Comparison of ENCODE assay signal across 18 cellular contexts in the genomic region with DNA sequence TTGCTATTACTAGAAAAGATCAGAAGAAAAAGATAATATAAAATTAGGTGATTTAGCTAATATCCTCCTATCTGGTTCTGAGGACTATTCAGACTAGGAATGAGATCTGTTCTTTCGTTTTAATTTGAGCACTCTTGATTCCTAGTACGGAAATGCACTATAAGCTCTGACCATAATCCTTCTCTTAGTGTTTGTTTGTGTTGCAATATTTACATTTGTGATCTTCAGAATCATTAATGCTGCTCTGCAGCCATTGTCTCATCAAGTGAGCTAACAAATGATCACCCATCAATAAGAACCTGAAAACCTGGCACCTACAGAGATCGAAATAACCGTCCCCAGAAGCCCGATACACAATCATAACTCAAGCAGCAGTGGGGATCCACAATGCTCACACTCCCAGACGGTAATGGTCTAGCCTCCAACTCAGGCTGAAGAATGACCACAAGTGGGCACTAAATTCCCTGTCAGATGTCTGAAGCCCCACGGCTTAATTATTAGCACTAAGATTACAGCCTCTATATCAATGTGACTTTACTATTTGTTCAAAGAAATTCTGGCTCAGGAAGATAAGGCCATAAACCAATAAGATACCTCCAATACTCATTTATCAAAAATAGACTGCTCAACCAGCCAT.
DNase-seq lines count a peak whose midpoint lies in the region; ATAC-seq, FAIRE-seq and TF ChIP-seq lines count a peak whose summit lies in the region.
"Had no signal": no experiment of that assay in that cellular context is flagged by ENCODE, and none has a peak within 500 bp of the region (broad histone marks: within the 10 kb centered on the region; RNA-seq: fewer than 3 reads in every experiment).

No MANE protein-coding gene starts in this region.

- peak; percentile 44 for DNase-seq in DMS153 (lab: John Stamatoyannopoulos, UW)
- no peak for DNase-seq in RWPE2 (ENCODE audit: low spot score)
- DNase-seq in HepG2 (ENCODE audit: low spot score): peak; percentile 32
- no peak for DNase-seq in DMS114 treated with DMSO at 0.1 percent for 48 hours (lab: John Stamatoyannopoulos, UW; ENCODE audit: unreplicated experiment)
- DNase-seq in stimulated activated CD4-positive, alpha-beta T cell treated with anti-CD3 and anti-CD28 coated beads, Interleukin-4, amount 100 ng/mL, for 24 hours: no peak
- DNase-seq in NCI-H1105 treated with DMSO at 0.1 percent for 48 hours (lab: John Stamatoyannopoulos, UW): no peak
- DNase-seq: activated CD8-positive, alpha-beta memory T cell treated with anti-CD3 and anti-CD28 coated beads for 24 hours; amygdala; EL; heart right ventricle; left colon; naive B cell; NK-92 treated with Interleukin-12 subunit alpha and Interleukin-12 subunit beta, amount 100 ng/mL, for 24 hours; psoas muscle had no signal

- FAIRE-seq in HepG2 (lab: Jason Lieb, UNC): no peak

- H3K9me3 ChIP-seq in HEK293 (ENCODE audit: control insufficient read depth, insufficient read depth, low read depth, low read length): no peaks in the 10 kb centered on the region
- H3K9me3 ChIP-seq in RWPE2 (ENCODE audit: severe bottlenecking): no peaks in the 10 kb centered on the region
- H3K9me3 ChIP-seq in HepG2 (ENCODE audit: low read length): no peaks in the 10 kb centered on the region
- H3K9me3 ChIP-seq: esophagus muscularis mucosa, psoas muscle, thoracic aorta had no signal

- H3K36me3 ChIP-seq in HEK293 (ENCODE audit: control insufficient read depth in 2 of 2, insufficient read depth in 1 of 2, low read length in 2 of 2): no peaks in the 10 kb centered on the region
- no peaks in the 10 kb centered on the region for H3K36me3 ChIP-seq in RWPE2 (ENCODE audit: low read depth)
- H3K36me3 ChIP-seq in HepG2 (replicated peaks in 1 of 2; ENCODE audit: control insufficient read depth in 1 of 2, insufficient read depth in 2 of 2, low read length in 2 of 2): no peaks in the 10 kb centered on the region
- H3K36me3 ChIP-seq: esophagus muscularis mucosa, heart right ventricle, thoracic aorta had no signal

- in situ Hi-C loops in HepG2 (cut with HindIII; ENCODE audit: extremely low pct_ligation_motif_present, low pct_unique_long_range_greater_than_20kb): no loop called here

- H2AFZ ChIP-seq in HepG2 (ENCODE audit: low read length): no peak overlapping the region

- no peak overlapping the region for H3K9ac ChIP-seq in HepG2 (ENCODE audit: insufficient read depth, low read depth, low read length)

- H3K4me3 ChIP-seq in HEK293 (ENCODE audit: low read depth, low read length) (no peak overlapping the region), RWPE2 (ENCODE audit: severe bottlenecking) (no peak overlapping the region), HepG2 (replicated peaks in 1 of 3; ENCODE audit: insufficient read depth in 1 of 3, low read depth in 2 of 3, low read length in 3 of 3) (no peak overlapping the region)
- H3K4me3 ChIP-seq: esophagus muscularis mucosa, heart right ventricle, psoas muscle, thoracic aorta had no signal

- BruUV-seq in HepG2 (replicated peaks; lab: Mats Ljungman, UMichigan): no TSS peak

- no peaks in the 10 kb centered on the region for H3K79me2 ChIP-seq in HepG2 (ENCODE audit: insufficient read depth, low read length)

- H4K20me1 ChIP-seq in HepG2 (ENCODE audit: insufficient read depth, low read length): no peaks in the 10 kb centered on the region

- no peak overlapping the region for H3K4me2 ChIP-seq in HepG2 (ENCODE audit: low read depth, low read length)

- no peak for TF ChIP-seq POLR2A in HepG2 (IDR thresholded peaks at IDR 0.05; ENCODE audit: insufficient read depth in 1 of 2, low read depth in 2 of 2, low read length in 2 of 2)

- TF ChIP-seq CTCF in HEK293 (tag by site-specific recombination; IDR thresholded peaks at IDR 0.05) (0 out of 2 replicates have a peak, but pooled peaks have one; percentile 10), RWPE2 (IDR thresholded peaks at IDR 0.05; ENCODE audit: poor library complexity, severe bottlenecking) (peak; percentile 20), HepG2 (CRISPR knock-in tag; IDR thresholded peaks at IDR 0.05) (peak; percentile 42)

- POLR2A ChIA-PET in HEK293 (lab: Yijun Ruan, JAX) (no interaction called here), HepG2 (lab: Yijun Ruan, JAX) (no interaction called here)

- no peaks in the 10 kb centered on the region for H3K4me1 ChIP-seq in HEK293 (ENCODE audit: control insufficient read depth, insufficient read depth, low read length)
- H3K4me1 ChIP-seq in RWPE2 (ENCODE audit: insufficient read depth, poor library complexity, severe bottlenecking): no peaks in the 10 kb centered on the region
- H3K4me1 ChIP-seq in HepG2 (ENCODE audit: insufficient read depth, low read length): peaks cover 25% of the 10 kb centered on the region
- H3K4me1 ChIP-seq: esophagus muscularis mucosa, heart right ventricle, psoas muscle had no signal

- no peaks in the 10 kb centered on the region for H3K27me3 ChIP-seq in RWPE2 (ENCODE audit: insufficient read depth, poor library complexity, severe bottlenecking)
- H3K27me3 ChIP-seq in HepG2 (ENCODE audit: control insufficient read depth in 1 of 2, insufficient read depth in 2 of 2, low read length in 2 of 2): no peaks in the 10 kb centered on the region

- under 1% methylated on average over 5 of the region's 7 CpGs for WGBS in HepG2 (ENCODE audit: low lambda C conversion rate)

- peak; percentile 21; the same call in 1 of the 2 replicates for TF ChIP-seq RAD21 in HepG2 (CRISPR knock-in tag; IDR thresholded peaks at IDR 0.05)

- no peak for TF ChIP-seq EP300 in HepG2 (IDR thresholded peaks at IDR 0.05; ENCODE audit: low read depth in 2 of 2, low read length in 2 of 2)
- no peak for TF ChIP-seq EP300 in HepG2 (CRISPR knock-in tag; IDR thresholded peaks at IDR 0.05; ENCODE audit: borderline replicate concordance)

- ATAC-seq in RWPE2 (ENCODE audit: low read depth): no peak
- ATAC-seq in HepG2: peak; percentile 82
- ATAC-seq in HG03039 (IDR thresholded peaks at IDR 0.05; ENCODE audit: unreplicated experiment): no peak
- ATAC-seq: heart right ventricle, left colon, psoas muscle had no signal

- H3K27ac ChIP-seq in HEK293 (ENCODE audit: extremely low read depth, low read depth, low read length): no peak overlapping the region
- no peak overlapping the region for H3K27ac ChIP-seq in RWPE2 (ENCODE audit: poor library complexity, severe bottlenecking)
- no peak overlapping the region for H3K27ac ChIP-seq in HepG2 (ENCODE audit: extremely low read length, insufficient read depth, low read length)
- H3K27ac ChIP-seq: esophagus muscularis mucosa, heart right ventricle, psoas muscle, thoracic aorta had no signal

- CTCF ChIA-PET in HEK293 (lab: Yijun Ruan, JAX) (interaction anchor here (0.6 to 0.9 kb wide), 2 partner anchors 102 to 511 kb away, joined by 3 to 5 read pairs; no protein-coding TSS in a partner anchor), HepG2 (lab: Yijun Ruan, JAX; ENCODE audit: low intra/inter-chr PET ratio, low total read pairs) (no interaction called here)

- intact Hi-C loops in HepG2 (cut with micrococcal nuclease; ENCODE audit: unreplicated experiment): loop anchor here (1.0 kb wide), 1 partner anchor 65 kb away; no protein-coding TSS in a partner anchor

TF ChIP-seq in HEK293, 187 proteins besides CTCF, POLR2A, EP300 and RAD21:
- TF ChIP-seq ZNF623 (tag by site-specific recombination; IDR thresholded peaks at IDR 0.05) (no peak), ZNF354C (tag by site-specific recombination; IDR thresholded peaks at IDR 0.05; ENCODE audit: borderline replicate concordance, low read depth) (no peak), PRDM1 (tag by site-specific recombination; IDR thresholded peaks at IDR 0.05) (no peak)
- TF ChIP-seq, protein P1, sequence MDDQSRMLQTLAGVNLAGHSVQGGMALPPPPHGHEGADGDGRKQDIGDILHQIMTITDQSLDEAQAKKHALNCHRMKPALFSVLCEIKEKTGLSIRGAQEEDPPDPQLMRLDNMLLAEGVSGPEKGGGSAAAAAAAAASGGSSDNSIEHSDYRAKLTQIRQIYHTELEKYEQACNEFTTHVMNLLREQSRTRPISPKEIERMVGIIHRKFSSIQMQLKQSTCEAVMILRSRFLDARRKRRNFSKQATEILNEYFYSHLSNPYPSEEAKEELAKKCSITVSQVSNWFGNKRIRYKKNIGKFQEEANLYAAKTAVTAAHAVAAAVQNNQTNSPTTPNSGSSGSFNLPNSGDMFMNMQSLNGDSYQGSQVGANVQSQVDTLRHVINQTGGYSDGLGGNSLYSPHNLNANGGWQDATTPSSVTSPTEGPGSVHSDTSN (CRISPR knock-in tag; IDR thresholded peaks at IDR 0.05): no peak

TF ChIP-seq in HepG2, 621 proteins besides CTCF, POLR2A, EP300 and RAD21 (continues in another document):
- TF ChIP-seq ZNF34 (CRISPR knock-in tag; IDR thresholded peaks at IDR 0.05; ENCODE audit: borderline replicate concordance): no peak
- TF ChIP-seq CEBPB (IDR thresholded peaks at IDR 0.05; ENCODE audit: borderline replicate concordance, low read depth, low read length): peak; percentile 69; the same call in 1 of the 2 replicates
- TF ChIP-seq GTF3A (CRISPR knock-in tag; conservative IDR thresholded peaks at IDR 0.05): no peak
- TF ChIP-seq TGIF2 (CRISPR knock-in tag; IDR thresholded peaks at IDR 0.05): no peak
- TF ChIP-seq, protein P2, sequence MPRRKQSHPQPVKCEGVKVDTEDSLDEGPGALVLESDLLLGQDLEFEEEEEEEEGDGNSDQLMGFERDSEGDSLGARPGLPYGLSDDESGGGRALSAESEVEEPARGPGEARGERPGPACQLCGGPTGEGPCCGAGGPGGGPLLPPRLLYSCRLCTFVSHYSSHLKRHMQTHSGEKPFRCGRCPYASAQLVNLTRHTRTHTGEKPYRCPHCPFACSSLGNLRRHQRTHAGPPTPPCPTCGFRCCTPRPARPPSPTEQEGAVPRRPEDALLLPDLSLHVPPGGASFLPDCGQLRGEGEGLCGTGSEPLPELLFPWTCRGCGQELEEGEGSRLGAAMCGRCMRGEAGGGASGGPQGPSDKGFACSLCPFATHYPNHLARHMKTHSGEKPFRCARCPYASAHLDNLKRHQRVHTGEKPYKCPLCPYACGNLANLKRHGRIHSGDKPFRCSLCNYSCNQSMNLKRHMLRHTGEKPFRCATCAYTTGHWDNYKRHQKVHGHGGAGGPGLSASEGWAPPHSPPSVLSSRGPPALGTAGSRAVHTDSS (CRISPR knock-in tag; conservative IDR thresholded peaks at IDR 0.05): no peak
- TF ChIP-seq SOX5 (CRISPR knock-in tag; IDR thresholded peaks at IDR 0.05; ENCODE audit: borderline replicate concordance): peak; percentile 77; the same call in 1 of the 2 replicates
- TF ChIP-seq CEBPG (CRISPR knock-in tag; IDR thresholded peaks at IDR 0.05): peak; percentile 38
- TF ChIP-seq SOX13 (IDR thresholded peaks at IDR 0.05): no peak
- peak in 1 of 2 experiments; percentile 86; a peak in 2 of 4 replicates for TF ChIP-seq SOX13 (CRISPR knock-in tag; conservative IDR thresholded peaks at IDR 0.05 in 1 of 2, IDR thresholded peaks at IDR 0.05 in 1 of 2)
- no peak for TF ChIP-seq SMAD9 (CRISPR knock-in tag; IDR thresholded peaks at IDR 0.05)
- TF ChIP-seq STAG1 (CRISPR knock-in tag; IDR thresholded peaks at IDR 0.05): peak; percentile 42
- peak; percentile 45; the same call in 1 of the 2 replicates for TF ChIP-seq GATAD2A (CRISPR knock-in tag; IDR thresholded peaks at IDR 0.05)
- TF ChIP-seq ZNF724P (CRISPR knock-in tag; IDR thresholded peaks at IDR 0.05; ENCODE audit: borderline replicate concordance): no peak

Comparison
In these comparisons a context has a peak if more than half of its experiments do, and no peak if none do; other contexts are left out.
1. DNase-seq: peak in DMS153 (single experiment) and HepG2 (single experiment); none in RWPE2 (single experiment), DMS114 treated with DMSO at 0.1 percent for 48 hours (single experiment), stimulated activated CD4-positive, alpha-beta T cell treated with anti-CD3 and anti-CD28 coated beads, Interleukin-4, amount 100 ng/mL, for 24 hours (single experiment) and NCI-H1105 treated with DMSO at 0.1 percent for 48 hours (single experiment).
2. Peak in every context shown above with its lines, with median percentiles within 50 percentile points of each other: CTCF ChIP-seq.